ENCODE assay signal across 8 cellular contexts in genomic region chr12:3076730-3077571, GRCh38.
DNase-seq lines count a peak whose midpoint lies in the region.

Gene TSPAN9, plus strand, starts transcription at chr12:3077379. Its CDS starts 123,815 bp downstream, at chr12:3201194.

- DNase-seq in DMS53 (lab: John Stamatoyannopoulos, UW), result peak; percentile 95
- peak; percentile 41 for DNase-seq in GOT3 (lab: John Stamatoyannopoulos, UW)
- peak; percentile 23 for DNase-seq in NCI-H1048 (lab: John Stamatoyannopoulos, UW)
- DNase-seq in activated CD4-positive, CD25-positive, alpha-beta regulatory T cell treated with anti-CD3 and anti-CD28 coated beads, Interleukin-2, amount 50 U/mL, for 72 hours, result peak; percentile 73
- peak; percentile 50 for DNase-seq in cerebellar cortex (ENCODE audit: low spot score)
- DNase-seq in kidney glomerular epithelial cell (lab: John Stamatoyannopoulos, UW), result peak; percentile 66
- DNase-seq in stimulated activated CD4-positive, alpha-beta T cell treated with anti-CD3 and anti-CD28 coated beads, Interleukin-1b, Interleukin-23, amount 100 ng/mL, for 1 hour (ENCODE audit: low read depth in 2 of 2), result peak; percentile 41 to 62
- DNase-seq in SKM-1 (lab: John Stamatoyannopoulos, UW; ENCODE audit: unreplicated experiment), result no peak
